9 cellular contexts compared by ENCODE assay signal in the genomic region with DNA sequence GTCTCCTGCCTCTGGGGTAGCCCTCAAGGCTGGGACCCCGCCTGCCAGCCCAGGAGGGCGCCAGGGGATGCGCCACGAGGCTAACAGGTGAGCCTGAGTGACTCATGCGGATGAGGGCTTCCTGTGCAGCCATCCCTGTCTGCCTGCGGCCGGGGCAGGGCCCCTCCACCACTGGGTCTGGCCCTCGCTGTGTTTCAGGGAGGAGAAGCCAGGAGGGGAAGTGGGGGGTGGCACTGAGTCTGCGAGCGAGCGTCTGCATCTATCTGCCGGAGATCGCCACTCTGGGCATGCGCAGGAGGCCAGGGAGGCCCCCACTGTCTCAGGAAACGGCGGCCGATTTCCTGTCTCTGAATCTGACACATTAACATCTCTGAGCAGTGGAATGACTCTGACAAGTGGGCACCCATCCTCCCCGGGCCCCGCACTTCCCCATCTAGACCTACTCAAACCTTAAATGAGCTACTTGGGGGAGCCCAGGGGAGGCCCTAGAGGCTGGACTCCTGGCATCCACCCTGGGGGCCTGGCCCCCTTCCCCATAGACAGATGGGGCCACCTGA. TPM values are rescaled to one million over a fixed set of nuclear protein-coding genes. Genes with fewer than 3 reads are reported as not detected.
DNase-seq lines count a peak whose midpoint lies in the region; ATAC-seq and TF ChIP-seq lines count a peak whose summit lies in the region.
"Had no signal": no experiment of that assay in that cellular context is flagged by ENCODE, and none has a peak within 500 bp of the region (broad histone marks: within the 10 kb centered on the region; RNA-seq: fewer than 3 reads in every experiment).

No MANE protein-coding gene starts in this region.

- H3K4me3 Mint-ChIP-seq in CD4-positive, CD25-positive, alpha-beta regulatory T cell, result peak overlapping the region; percentile 77 to 85 (median 81)

- no peaks in the 10 kb centered on the region for H3K27me3 Mint-ChIP-seq in CD4-positive, CD25-positive, alpha-beta regulatory T cell

- peak overlapping the region; percentile 98 for H3K27ac ChIP-seq in CD4-positive, CD25-positive, alpha-beta regulatory T cell (ENCODE audit: insufficient read depth, low read length, poor library complexity, severe bottlenecking)
- H3K27ac ChIP-seq in upper lobe of right lung, result peak overlapping the region; percentile 93

- peak; percentile 91 to 92 for ATAC-seq in CD4-positive, CD25-positive, alpha-beta regulatory T cell (ENCODE audit: low read depth in 2 of 2)
- peak; percentile 86 for ATAC-seq in GM19452 (IDR thresholded peaks at IDR 0.05; ENCODE audit: unreplicated experiment)
- peak; percentile 81 for ATAC-seq in HG03571 (IDR thresholded peaks at IDR 0.05; ENCODE audit: unreplicated experiment)
- ATAC-seq in Right ventricle myocardium inferior, result peak; percentile 64
- peak; percentile 81 for ATAC-seq in upper lobe of right lung
- ATAC-seq: K562 had no signal

- H3K27ac Mint-ChIP-seq in CD4-positive, CD25-positive, alpha-beta regulatory T cell, result peak overlapping the region; percentile 92 to 99 (median 95)

- TF ChIP-seq CTCF in upper lobe of right lung (IDR thresholded peaks at IDR 0.05), result no peak

- H3K4me3 ChIP-seq in CD4-positive, CD25-positive, alpha-beta regulatory T cell (ENCODE audit: low read depth, low read length), result peak overlapping the region; percentile 62
- H3K4me3 ChIP-seq in upper lobe of right lung, result peak overlapping the region; percentile 19
- H3K4me3 ChIP-seq: K562 had no signal

- peaks cover 77% of the 10 kb centered on the region for H3K4me1 ChIP-seq in CD4-positive, CD25-positive, alpha-beta regulatory T cell (ENCODE audit: control insufficient read depth, insufficient read depth, low read length, poor library complexity, severe bottlenecking)
- H3K4me1 ChIP-seq in upper lobe of right lung, result peaks cover 35% of the 10 kb centered on the region

- DNase-seq in CD4-positive, CD25-positive, alpha-beta regulatory T cell, result peak; percentile 97 to 99 (median 97)
- DNase-seq in SHP77 (lab: John Stamatoyannopoulos, UW), result peak; percentile 56 to 67
- DNase-seq in activated gamma-delta T cell treated with Interleukin-2 at 50 U/mL for 16 hours, result peak; percentile 100
- DNase-seq in Right ventricle myocardium inferior (ENCODE audit: missing footprints), result peak; percentile 95
- DNase-seq in pons (ENCODE audit: low spot score), result peak; percentile 73
- peak; percentile 92 for DNase-seq in upper lobe of right lung

- peaks cover 28% of the 10 kb centered on the region for H3K36me3 Mint-ChIP-seq in CD4-positive, CD25-positive, alpha-beta regulatory T cell

- intact Hi-C loops in Right ventricle myocardium inferior (cut with DNase I), result no loop called here
- intact Hi-C loops in upper lobe of right lung (cut with DNase I), result no loop called here

- no peaks in the 10 kb centered on the region for H3K36me3 ChIP-seq in CD4-positive, CD25-positive, alpha-beta regulatory T cell (ENCODE audit: control insufficient read depth, insufficient read depth, low read length)
- no peaks in the 10 kb centered on the region for H3K36me3 ChIP-seq in upper lobe of right lung

- no peaks in the 10 kb centered on the region for H3K9me3 ChIP-seq in CD4-positive, CD25-positive, alpha-beta regulatory T cell (ENCODE audit: control insufficient read depth in 2 of 2, low read length in 2 of 2)
- no peaks in the 10 kb centered on the region for H3K9me3 ChIP-seq in upper lobe of right lung

- no peaks in the 10 kb centered on the region for H3K27me3 ChIP-seq in CD4-positive, CD25-positive, alpha-beta regulatory T cell (ENCODE audit: control insufficient read depth, insufficient read depth, low read length)
- no peaks in the 10 kb centered on the region for H3K27me3 ChIP-seq in upper lobe of right lung

- H3K4me1 Mint-ChIP-seq in CD4-positive, CD25-positive, alpha-beta regulatory T cell, result peaks cover 0 to 90% (median 29%) of the 10 kb centered on the region in 4 donors

- H3K9me3 Mint-ChIP-seq in CD4-positive, CD25-positive, alpha-beta regulatory T cell, result no peaks in the 10 kb centered on the region

RNA-seq across cellular contexts. Expression of a gene that starts 19.7 kb away (rescaled TPM):
- 23.2 TPM for total RNA-seq in CD4-positive, CD25-positive, alpha-beta regulatory T cell
- polyA plus RNA-seq in CD4-positive, CD25-positive, alpha-beta regulatory T cell, result 1 to 10 TPM in 2 of 4 donors, under 1 TPM in 2; 0.48 to 1.6 (median 0.83) TPM
- total RNA-seq in Right ventricle myocardium inferior (15.4 TPM), upper lobe of right lung (17.8 TPM)

RNA-seq across cellular contexts. Expression of a gene that starts 34.1 kb away (rescaled TPM):
- 82.9 TPM for total RNA-seq in CD4-positive, CD25-positive, alpha-beta regulatory T cell
- 1 to 10 TPM; 5.3 to 7.5 (median 5.9) TPM for polyA plus RNA-seq in CD4-positive, CD25-positive, alpha-beta regulatory T cell
- total RNA-seq in Right ventricle myocardium inferior, result 18.0 TPM
- total RNA-seq in upper lobe of right lung, result 35.1 TPM

RNA-seq across cellular contexts. Expression of a gene that starts 41.5 kb away (rescaled TPM):
- total RNA-seq in CD4-positive, CD25-positive, alpha-beta regulatory T cell, result not detected
- under 1 TPM in 1 of 4 donors, not detected in 3; 0.55 TPM for polyA plus RNA-seq in CD4-positive, CD25-positive, alpha-beta regulatory T cell
- total RNA-seq in Right ventricle myocardium inferior (not detected), upper lobe of right lung (not detected)

RNA-seq across cellular contexts. Expression of a gene that starts 45.1 kb away (rescaled TPM):
- total RNA-seq in CD4-positive, CD25-positive, alpha-beta regulatory T cell, result 51.9 TPM
- polyA plus RNA-seq in CD4-positive, CD25-positive, alpha-beta regulatory T cell, result 10 to 100 TPM; 71.2 to 78.4 (median 74.6) TPM
- total RNA-seq in Right ventricle myocardium inferior (5.6 TPM), upper lobe of right lung (16.2 TPM)

RNA-seq across cellular contexts. Expression of a gene that starts 48.2 kb away (rescaled TPM):
- total RNA-seq in CD4-positive, CD25-positive, alpha-beta regulatory T cell, result not detected
- under 1 TPM in 1 of 4 donors, not detected in 3; 0.52 TPM for polyA plus RNA-seq in CD4-positive, CD25-positive, alpha-beta regulatory T cell
- 2.5 TPM for total RNA-seq in Right ventricle myocardium inferior
- total RNA-seq in upper lobe of right lung, result 2.8 TPM

Comparison
In these comparisons a context has a peak if more than half of its experiments do, and no peak if none do; other contexts are left out.
1. Peak in every context shown above with its lines: DNase-seq, ATAC-seq, H3K4me3 ChIP-seq and H3K27ac ChIP-seq.